ENCODE assay signal across 8 cellular contexts in genomic region chr6:158645064-158646022, GRCh38. TPM values are rescaled to one million over a fixed set of nuclear protein-coding genes. Genes with fewer than 3 reads are reported as not detected.
DNase-seq lines count a peak whose midpoint lies in the region; ATAC-seq and TF ChIP-seq lines count a peak whose summit lies in the region.

No MANE protein-coding gene starts in this region.

- CTCF ChIA-PET in AG04450 (lab: Charles Lee) = interaction anchor here (0.6 to 4.4 kb wide), 6 partner anchors 15 to 431 kb away, joined by 3 to 28 read pairs (median 4); no protein-coding TSS in a partner anchor

- H3K9me3 ChIP-seq in AG04450 (ENCODE audit: control insufficient read depth, insufficient read depth, low read length) (no peaks in the 10 kb centered on the region), ascending aorta (no peaks in the 10 kb centered on the region), transverse colon (no peaks in the 10 kb centered on the region)

- POLR2A ChIA-PET in AG04450 (lab: Yijun Ruan, JAX) = interaction anchor here (1.8 to 2.4 kb wide), 3 partner anchors 10 to 17 kb away, joined by 7 to 12 read pairs (median 8); no protein-coding TSS in a partner anchor

- H3K4me3 ChIP-seq in AG04450 (ENCODE audit: low read depth, low read length) (peak overlapping the region; percentile 97), ascending aorta (peak overlapping the region; percentile 86 to 90), lower leg skin (ENCODE audit: low read depth, poor library complexity, severe bottlenecking) (peak overlapping the region; percentile 86), transverse colon (peak overlapping the region; percentile 69 to 86 (median 76))

- TF ChIP-seq EP300 in transverse colon (IDR thresholded peaks at IDR 0.05; ENCODE audit: low read depth) = no peak

- DNase-seq in AG04450 (ENCODE audit: low read depth, low spot score) (no peak), ascending aorta (ENCODE audit: low spot score in 2 of 2) (peak in 1 of 2 donors; percentile 57), lower leg skin (ENCODE audit: low spot score in 2 of 2) (peak in 1 of 2 donors; percentile 79), transverse colon (no peak), COR-L47 (lab: John Stamatoyannopoulos, UW) (no peak), HuH-7.5 (ENCODE audit: low spot score) (no peak), SK-N-DZ (ENCODE audit: low spot score) (no peak)

- TF ChIP-seq CTCF in AG04450 (IDR thresholded peaks at IDR 0.05; ENCODE audit: low read depth, low read length) (no peak), ascending aorta (IDR thresholded peaks at IDR 0.05) (no peak), lower leg skin (IDR thresholded peaks at IDR 0.05) (no peak), transverse colon (IDR thresholded peaks at IDR 0.05) (no peak)

- intact Hi-C loops in ascending aorta (cut with DNase I) = loop anchor here (1.0 to 10.0 kb wide), 4 partner anchors 174 to 1079 kb away; partner anchors contain the start of genes EZR and WTAP
- intact Hi-C loops in lower leg skin (cut with DNase I; ENCODE audit: low total_unique reads) = no loop called here
- intact Hi-C loops in transverse colon (cut with DNase I; ENCODE audit: low total_unique reads) = no loop called here

- 32 to 33% methylated on average over 21 of the region's 21 CpGs for WGBS in lower leg skin, 2 donors
- WGBS in transverse colon (ENCODE audit: low coverage in 1 of 2), 2 donors = 29 to 40% methylated on average over 15 to 21 of the region's 21 CpGs

- ATAC-seq in HG02623 (IDR thresholded peaks at IDR 0.05; ENCODE audit: unreplicated experiment) = peak; percentile 25

- no peaks in the 10 kb centered on the region for H3K27me3 ChIP-seq in AG04450 (ENCODE audit: control insufficient read depth, insufficient read depth, low read length)
- H3K27me3 ChIP-seq in ascending aorta = no peaks in the 10 kb centered on the region
- no peaks in the 10 kb centered on the region for H3K27me3 ChIP-seq in transverse colon

- TF ChIP-seq POLR2A in lower leg skin (IDR thresholded peaks at IDR 0.05) = no peak
- TF ChIP-seq POLR2A in transverse colon (IDR thresholded peaks at IDR 0.05) = no peak

- peaks cover 0 to 3% of the 10 kb centered on the region in 2 donors for H3K36me3 ChIP-seq in ascending aorta
- H3K36me3 ChIP-seq in transverse colon = no peaks in the 10 kb centered on the region

- H3K4me1 ChIP-seq in ascending aorta = peaks cover 10 to 45% of the 10 kb centered on the region in 2 donors
- H3K4me1 ChIP-seq in transverse colon = peaks cover 15 to 38% (median 28%) of the 10 kb centered on the region in 4 donors

- in situ Hi-C loops in transverse colon (cut with MboI; ENCODE audit: low pct_ligation_motif_present in 1 of 4, low pct_unique_long_range_greater_than_20kb in 1 of 4, low sequenced_read_pairs in 3 of 4) = no loop called here

- H3K27ac ChIP-seq in AG04450 (ENCODE audit: low read depth, low read length) (no peak overlapping the region), ascending aorta (peak overlapping the region; percentile 90 to 97), transverse colon (peak overlapping the region; percentile 95 to 99 (median 96))

RNA-seq across cellular contexts. Expression of gene DYNLT1, which starts 0.8 kb away (rescaled TPM):
- polyA plus RNA-seq in AG04450 (2011; rRNA removed) = 414 and 422 TPM in 2 replicates
- polyA minus RNA-seq in AG04450 (2011; rRNA and poly(A)+ RNA removed) = 125 and 133 TPM in 2 replicates
- total RNA-seq in ascending aorta (5.7 TPM), lower leg skin (10 to 100 TPM; 27.0 to 48.6 (median 36.3) TPM), transverse colon (100 to 1,000 TPM in 2 of 4 donors, 10 to 100 TPM in 1, 1 to 10 TPM in 1; 2.8 to 104 (median 75.5) TPM)
- polyA plus RNA-seq in SK-N-DZ (2014; cell fraction: cytosol; rRNA removed) = 333 and 438 TPM in 2 replicates
- polyA plus RNA-seq in SK-N-DZ (2014; cell fraction: nucleus; rRNA removed) = 295 and 313 TPM in 2 replicates

RNA-seq across cellular contexts. Expression of gene SYTL3, which starts 4.5 kb away (rescaled TPM):
- 1.6 TPM in 2 replicates for polyA plus RNA-seq in AG04450 (2011; rRNA removed)
- polyA minus RNA-seq in AG04450 (2011; rRNA and poly(A)+ RNA removed) = 1.6 and 2.0 TPM in 2 replicates
- total RNA-seq in ascending aorta (4.7 TPM), lower leg skin (1 to 10 TPM; 1.8 to 5.7 (median 2.9) TPM), transverse colon (1 to 10 TPM; 2.4 to 6.4 (median 2.9) TPM)
- 3.3 and 6.0 TPM in 2 replicates for polyA plus RNA-seq in SK-N-DZ (2014; cell fraction: cytosol; rRNA removed)
- polyA plus RNA-seq in SK-N-DZ (2014; cell fraction: nucleus; rRNA removed) = 3.2 and 6.0 TPM in 2 replicates
